In genomic region chr7:46089281-46089680, GRCh38 we compare ENCODE assay signal across 16 cellular contexts.
"Had no signal": no experiment of that assay in that cellular context is flagged by ENCODE, and none has a peak within 500 bp of the region (broad histone marks: within the 10 kb centered on the region; RNA-seq: fewer than 3 reads in every experiment).

No MANE protein-coding gene starts in this region.

- DNase-seq: activated CD4-positive, alpha-beta T cell treated with anti-CD3 and anti-CD28 coated beads, Interleukin-2, amount 50 U/mL, for 48 hours; activated CD8-positive, alpha-beta memory T cell treated with anti-CD3 and anti-CD28 coated beads, Interleukin-2, amount 10 ng/mL, durations not matched to agents 7 days and 5 days; activated effector memory CD4-positive, alpha-beta T cell treated with anti-CD3 and anti-CD28 coated beads, Interleukin-2, amount 50 U/mL, for 16 hours; activated T-cell treated with anti-CD3 and anti-CD28 coated beads, Interleukin-2, amount 50 U/mL, for 24 hours; aorta; endodermal cell; erythroblast; foreskin melanocyte; heart right ventricle; islet precursor cell; mammary epithelial cell; naive thymus-derived CD4-positive, alpha-beta T cell; psoas muscle; stimulated activated CD4-positive, alpha-beta T cell treated with anti-CD3 and anti-CD28 coated beads, Interleukin-2, amount 100 ng/mL, for 48 hours; stimulated activated CD8-positive, alpha-beta memory T cell treated with anti-CD3 and anti-CD28 coated beads, Interleukin-4, amount 100 ng/mL, for 48 hours; upper lobe of left lung had no signal

- H3K4me3 ChIP-seq: heart right ventricle, psoas muscle, upper lobe of left lung had no signal

- H3K36me3 ChIP-seq: heart right ventricle, upper lobe of left lung had no signal

- H3K9me3 ChIP-seq: psoas muscle had no signal

- H3K27ac ChIP-seq: heart right ventricle, psoas muscle, upper lobe of left lung had no signal

- H3K27me3 ChIP-seq: heart right ventricle, upper lobe of left lung had no signal

- H3K4me1 ChIP-seq: heart right ventricle, psoas muscle, upper lobe of left lung had no signal
